In genomic region chr4:57401586-57401985, GRCh38 we compare ENCODE assay signal across 22 cellular contexts.
"Had no signal": no experiment of that assay in that cellular context is flagged by ENCODE, and none has a peak within 500 bp of the region (broad histone marks: within the 10 kb centered on the region; RNA-seq: fewer than 3 reads in every experiment).

No MANE protein-coding gene starts in this region.

- DNase-seq: IMR-90, Karpas-422, KG1, MM.1S, NCI-H1092 treated with DMSO at 0.1 percent for 48 hours, NCI-H1436, NCI-H187, NCI-H2029, NCI-H2081 treated with DMSO at 0.1 percent for 48 hours, NCI-H2171, NCI-H226, NCI-H446, NCI-H510A, NCI-H524 treated with DMSO at 0.1 percent for 48 hours, NCI-H69, NCI-H774, SHP77 treated with DMSO at 0.1 percent for 48 hours, SJCRH30 had no signal

- H3K27ac ChIP-seq: SJCRH30 had no signal

- H3K4me3 ChIP-seq: SJCRH30 had no signal

- H3K4me1 ChIP-seq: SJCRH30 had no signal

- ATAC-seq: HepG2, Panc1, Right ventricle myocardium inferior, SK-N-SH treated with all-trans-retinoic acid at 6 μM for 48 hours had no signal

- H3K27me3 ChIP-seq: SJCRH30 had no signal

- H3K36me3 ChIP-seq: SJCRH30 had no signal

- H3K9me3 ChIP-seq: SJCRH30 had no signal
